Comparison of ENCODE assay signal across 1 cellular context in the genomic region with DNA sequence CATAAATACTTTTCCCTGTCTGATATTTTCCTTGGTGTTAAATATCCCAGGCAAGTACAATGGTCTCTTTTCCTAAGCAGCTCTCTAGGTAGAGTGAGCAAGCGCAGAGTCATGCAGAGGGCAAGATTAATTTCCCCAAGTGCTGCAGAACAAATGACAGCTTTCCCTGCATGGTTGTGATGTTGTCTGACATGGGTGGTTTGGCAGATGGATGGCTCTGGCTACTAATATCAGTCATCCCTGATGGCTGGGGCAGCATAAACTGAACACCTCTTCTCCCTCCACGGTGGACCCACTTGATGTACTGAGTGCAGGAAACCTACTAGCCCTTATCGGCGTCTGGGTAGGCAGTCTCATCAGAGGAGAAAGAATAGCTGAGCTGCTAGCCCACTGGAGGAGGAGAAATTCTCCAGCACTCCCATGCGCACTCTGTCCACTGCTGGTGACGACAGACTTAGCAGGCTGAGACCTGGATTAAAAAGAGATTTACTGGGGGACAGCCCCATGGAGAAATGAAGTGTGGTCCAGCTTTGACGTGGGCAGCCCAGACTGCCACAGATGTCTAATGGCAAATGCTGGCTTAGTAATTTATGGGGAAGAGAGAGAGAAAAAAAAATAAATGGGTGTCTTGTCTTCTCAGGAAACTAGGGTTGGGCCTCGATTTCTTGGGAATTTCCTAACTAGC.
TF ChIP-seq lines count a peak whose summit lies in the region.

No MANE protein-coding gene starts in this region.

TF ChIP-seq in K562, 482 proteins besides CTCF, POLR2A, EP300 and RAD21:
- TF ChIP-seq NFE2 (IDR thresholded peaks at IDR 0.05; ENCODE audit: low read depth), result 0 out of 2 replicates have a peak, but pooled peaks have one; percentile 7
- TF ChIP-seq MCM3 (IDR thresholded peaks at IDR 0.05), result no peak
- peak; percentile 12 for TF ChIP-seq MEIS2 (IDR thresholded peaks at IDR 0.05; ENCODE audit: partially characterized antibody)
TF ChIP-seq in K562: peak in this region for 2.
